23 cellular contexts compared by ENCODE assay signal in the genomic region with DNA sequence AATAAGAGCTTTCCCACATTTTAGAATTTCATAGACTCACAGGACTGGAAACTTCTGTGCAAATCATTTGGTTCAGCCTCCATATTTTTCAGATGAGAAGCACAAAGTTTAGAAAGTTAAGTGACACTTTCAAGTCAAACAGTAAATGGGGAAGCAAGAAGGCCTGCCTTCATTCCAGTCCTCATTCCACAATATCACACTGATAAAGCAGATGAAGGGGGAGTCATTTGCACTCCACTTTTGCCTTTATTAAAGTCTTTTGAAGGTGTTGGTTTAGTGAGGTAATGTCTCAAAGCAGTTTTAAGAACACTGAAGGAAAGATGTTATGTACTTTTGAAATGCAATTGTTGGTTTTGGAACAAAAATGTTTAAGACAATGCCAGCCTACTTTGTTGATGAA. TPM values are rescaled to one million over a fixed set of nuclear protein-coding genes. Genes with fewer than 3 reads are reported as not detected.
"Had no signal": no experiment of that assay in that cellular context is flagged by ENCODE, and none has a peak within 500 bp of the region (broad histone marks: within the 10 kb centered on the region; RNA-seq: fewer than 3 reads in every experiment).

No MANE protein-coding gene starts in this region.

- H3K27ac ChIP-seq: HL-60, RWPE1 had no signal

- H3K9me2 ChIP-seq: SK-N-SH had no signal

- DNase-seq: Karpas-422, KG1, MM.1S, NCI-H1092 treated with DMSO at 0.1 percent for 48 hours, NCI-H1436, NCI-H187, NCI-H2029, NCI-H2081 treated with DMSO at 0.1 percent for 48 hours, NCI-H2171, NCI-H226, NCI-H446, NCI-H510A, NCI-H524 treated with DMSO at 0.1 percent for 48 hours, NCI-H69, NCI-H774, PC-3, SHP77, SK-N-SH had no signal

- H3K9me3 ChIP-seq: SK-N-SH had no signal

- H3K4me2 ChIP-seq: SK-N-SH had no signal

- ATAC-seq: Panc1, PC-3 had no signal

RNA-seq across cellular contexts. Expression of a gene that starts 32.7 kb away (rescaled TPM):
- total RNA-seq: OCI-LY7, SK-MEL-5 had no signal
